Comparison of ENCODE assay signal across 8 cellular contexts in the genomic region with DNA sequence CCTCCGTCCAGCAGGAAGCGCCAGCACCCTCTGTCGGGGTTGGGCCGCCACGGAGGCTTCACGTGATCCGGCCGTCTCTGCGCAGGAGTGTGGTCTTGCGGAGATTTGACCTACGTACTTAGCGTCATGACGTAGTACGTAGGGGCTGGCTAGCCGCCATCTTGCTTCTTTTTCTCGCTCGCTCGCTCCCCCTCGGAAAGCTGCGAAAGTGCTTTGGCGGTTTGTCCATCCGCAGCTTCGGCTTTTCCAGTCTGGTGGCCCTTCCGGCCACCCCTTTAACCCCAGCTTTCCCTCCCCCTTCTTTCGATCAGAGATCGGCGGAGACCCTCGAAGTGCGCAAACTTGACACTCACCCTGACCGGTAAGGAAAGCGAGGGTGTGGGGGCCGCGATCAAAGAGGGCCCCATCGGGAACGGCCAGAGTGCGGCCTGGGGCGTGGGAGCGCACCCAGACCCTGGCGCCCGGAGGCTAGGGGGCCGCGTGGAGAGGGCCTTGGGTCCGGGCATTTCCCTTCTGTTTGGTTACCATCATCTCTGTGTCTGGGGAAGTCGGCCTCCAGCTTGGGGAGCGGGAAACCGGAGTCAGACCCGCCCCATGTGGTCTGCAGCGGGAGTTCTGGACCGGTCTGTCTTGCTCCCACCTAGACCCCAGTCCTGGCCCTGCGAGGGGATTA. TPM values are rescaled to one million over a fixed set of nuclear protein-coding genes. Genes with fewer than 3 reads are reported as not detected.
A peak's percentile ranks its signal among the peaks of the same experiment; 100 is the strongest.
DNase-seq lines count a peak whose midpoint lies in the region; ATAC-seq and TF ChIP-seq lines count a peak whose summit lies in the region.

Gene PRRC2C, plus strand, starts transcription at position 156 of the 673 bp plus-strand sequence. CDS start 26,559 bp downstream, outside the sequence.

- H3K27me3 ChIP-seq in dorsolateral prefrontal cortex (no peaks in the 10 kb centered on the region), right lobe of liver (no peaks in the 10 kb centered on the region)

- WGBS in right lobe of liver (ENCODE audit: insufficient coverage, low coverage, low lambda C conversion rate, missing lambda C conversion rate): under 1% methylated on average over 36 of the region's 50 CpGs

- H3K4me3 Mint-ChIP-seq in CD14-positive monocyte: peak within 1 kb of the TSS; percentile 93 to 99
- H3K4me3 Mint-ChIP-seq in activated CD4-positive, alpha-beta memory T cell treated with anti-CD3 and anti-CD28 coated beads for 36 hours: peak within 1 kb of the TSS; percentile 83

- H3K36me3 Mint-ChIP-seq in CD14-positive monocyte: peaks cover 4% of the 10 kb centered on the region in 2 donors
- peaks cover 21% of the 10 kb centered on the region for H3K36me3 Mint-ChIP-seq in activated CD4-positive, alpha-beta memory T cell treated with anti-CD3 and anti-CD28 coated beads for 36 hours

- H3K4me3 ChIP-seq in dorsolateral prefrontal cortex (peak within 1 kb of the TSS; percentile 45 to 100 (median 94)), right lobe of liver (peak within 1 kb of the TSS; percentile 75 to 95 (median 90))

- peak; percentile 95 for ATAC-seq in GM19372 (IDR thresholded peaks at IDR 0.05; ENCODE audit: low read depth, unreplicated experiment)
- peak; percentile 94 for ATAC-seq in HG03565 (IDR thresholded peaks at IDR 0.05; ENCODE audit: unreplicated experiment)
- ATAC-seq in right lobe of liver: peak; percentile 97 to 99 (median 98)

- peak within 1 kb of the TSS; percentile 81 to 100 (median 97) for H3K27ac ChIP-seq in dorsolateral prefrontal cortex
- H3K27ac ChIP-seq in right lobe of liver: peak within 1 kb of the TSS; percentile 89 to 99 (median 99)

- TF ChIP-seq POLR2A in right lobe of liver (IDR thresholded peaks at IDR 0.05): peak; percentile 69

- H3K4me1 Mint-ChIP-seq in CD14-positive monocyte: peaks cover 34% of the 10 kb centered on the region
- peaks cover 43% of the 10 kb centered on the region for H3K4me1 Mint-ChIP-seq in activated CD4-positive, alpha-beta memory T cell treated with anti-CD3 and anti-CD28 coated beads for 36 hours (ENCODE audit: low read depth)

- no peaks in the 10 kb centered on the region for H3K36me3 ChIP-seq in right lobe of liver

- peak; percentile 96 for DNase-seq in CD14-positive monocyte (ENCODE audit: low spot score)
- DNase-seq in NCI-H774 (lab: John Stamatoyannopoulos, UW): peak; percentile 97
- DNase-seq in activated CD4-positive, alpha-beta memory T cell treated with anti-CD3 and anti-CD28 coated beads for 36 hours: peak; percentile 96
- peak; percentile 95 to 98 (median 97) for DNase-seq in dorsolateral prefrontal cortex
- DNase-seq in right lobe of liver: peak; percentile 97 to 98 (median 98)
- DNase-seq in stimulated activated CD4-positive, alpha-beta T cell treated with anti-CD3 and anti-CD28 coated beads, Interleukin-4, amount 100 ng/mL, for 48 hours (ENCODE audit: low read depth in 2 of 2): peak; percentile 84 to 90

- no peaks in the 10 kb centered on the region for H3K9me3 ChIP-seq in right lobe of liver

- TF ChIP-seq CTCF in CD14-positive monocyte (IDR thresholded peaks at IDR 0.05): peak; percentile 80
- peak; percentile 82 to 99 (median 92) for TF ChIP-seq CTCF in dorsolateral prefrontal cortex (IDR thresholded peaks at IDR 0.05 in 54 of 56, conservative IDR thresholded peaks at IDR 0.05 in 2 of 56; ENCODE audit: low read depth in 1 of 56, partially characterized antibody in 56 of 56)
- TF ChIP-seq CTCF in right lobe of liver (IDR thresholded peaks at IDR 0.05): peak; percentile 26 to 90 (median 84)

- POLR2A ChIA-PET in activated CD4-positive, alpha-beta memory T cell treated with anti-CD3 and anti-CD28 coated beads for 36 hours (lab: Charles Lee): interaction anchor here (0.6 to 2.4 kb wide), 16 partner anchors 9 to 1047 kb away, joined by 3 to 24 read pairs (median 4); partner anchors contain the start of genes SUCO and VAMP4

- no peaks in the 10 kb centered on the region for H3K9me3 Mint-ChIP-seq in CD14-positive monocyte
- H3K9me3 Mint-ChIP-seq in activated CD4-positive, alpha-beta memory T cell treated with anti-CD3 and anti-CD28 coated beads for 36 hours: no peaks in the 10 kb centered on the region

- intact Hi-C loops in CD14-positive monocyte (cut with micrococcal nuclease): loop anchor here in 1 of 2 donors (5.0 kb wide), 2 partner anchors 37 to 257 kb away; partner anchors contain the start of gene VAMP4
- intact Hi-C loops in activated CD4-positive, alpha-beta memory T cell treated with anti-CD3 and anti-CD28 coated beads for 36 hours (cut with micrococcal nuclease): loop anchor here (1.0 to 10.0 kb wide), 11 partner anchors 10 to 1781 kb away; partner anchors contain the start of genes FMO4, GORAB, METTL13 and SCYL3
- intact Hi-C loops in dorsolateral prefrontal cortex (cut with DNase I): loop anchor here in 1 of 2 donors (2.0 to 10.0 kb wide), 4 partner anchors 58 to 1049 kb away; partner anchors contain the start of genes FMO4, METTL13 and SUCO
- intact Hi-C loops in right lobe of liver (cut with DNase I): no loop called here

- CTCF ChIA-PET in activated CD4-positive, alpha-beta memory T cell treated with anti-CD3 and anti-CD28 coated beads for 36 hours (lab: Charles Lee): interaction anchor here (0.7 to 3.9 kb wide), 26 partner anchors 9 to 292 kb away, joined by 3 to 43 read pairs (median 5); partner anchors contain the start of genes FMO4 and VAMP4

- H3K4me1 ChIP-seq in right lobe of liver: peaks cover 0 to 24% (median 5%) of the 10 kb centered on the region in 4 donors

- no peaks in the 10 kb centered on the region for H3K27me3 Mint-ChIP-seq in CD14-positive monocyte (ENCODE audit: low read depth in 3 of 3)
- H3K27me3 Mint-ChIP-seq in activated CD4-positive, alpha-beta memory T cell treated with anti-CD3 and anti-CD28 coated beads for 36 hours: no peaks in the 10 kb centered on the region

- peak within 1 kb of the TSS; percentile 98 to 100 (median 99) for H3K27ac Mint-ChIP-seq in CD14-positive monocyte
- H3K27ac Mint-ChIP-seq in activated CD4-positive, alpha-beta memory T cell treated with anti-CD3 and anti-CD28 coated beads for 36 hours: peak within 1 kb of the TSS; percentile 93

RNA-seq across cellular contexts. Expression of gene PRRC2C, which starts in this region (rescaled TPM):
- polyA plus RNA-seq in CD14-positive monocyte: 10 to 100 TPM; 13.8 to 15.6 TPM
- total RNA-seq in activated CD4-positive, alpha-beta memory T cell treated with anti-CD3 and anti-CD28 coated beads for 36 hours: 100 to 1,000 TPM; 191 to 205 TPM
- total RNA-seq in dorsolateral prefrontal cortex (100 to 1,000 TPM; 127 to 198 (median 149) TPM), right lobe of liver (10 to 100 TPM; 39.1 to 59.9 (median 48.5) TPM)

Comparison
In these comparisons a context has a peak if more than half of its experiments do, and no peak if none do; other contexts are left out.
1. Peak in every context shown above with its lines: DNase-seq, ATAC-seq, H3K4me3 ChIP-seq and H3K27ac ChIP-seq.